Comparison of ENCODE assay signal across 7 cellular contexts in genomic region chr20:37345339-37346231, GRCh38.
DNase-seq lines count a peak whose midpoint lies in the region; ATAC-seq and TF ChIP-seq lines count a peak whose summit lies in the region.

TSS of gene SRC (plus strand) at chr20:37346140. CDS start at chr20:37384154, 38,014 bp downstream.

- H3K27me3 ChIP-seq in MM.1S (replicated peaks; ENCODE audit: insufficient read depth, low read length) (no peaks in the 10 kb centered on the region), iPS-20b (ENCODE audit: insufficient read depth, low read length) (no peaks in the 10 kb centered on the region)

- no peak within 1 kb of the TSS for H3K27ac ChIP-seq in MM.1S (ENCODE audit: low read length)
- no peak within 1 kb of the TSS for H3K27ac ChIP-seq in iPS-20b (ENCODE audit: low read length)

- peak within 1 kb of the TSS; percentile 79 for H3K4me3 ChIP-seq in MM.1S (ENCODE audit: low read length)
- peak within 1 kb of the TSS; percentile 74 for H3K4me3 ChIP-seq in iPS-20b (ENCODE audit: low read length)
- H3K4me3 ChIP-seq in skeletal muscle cell (ENCODE audit: low read depth, low read length), result peak within 1 kb of the TSS; percentile 57

- H3K4me1 ChIP-seq in MM.1S (ENCODE audit: low read length), result peaks cover 6% of the 10 kb centered on the region; the same call in 1 of the 2 replicates
- H3K4me1 ChIP-seq in iPS-20b (ENCODE audit: insufficient read depth, low read length), result peaks cover 9% of the 10 kb centered on the region

- H3K36me3 ChIP-seq in MM.1S (replicated peaks; ENCODE audit: insufficient read depth, low read length) (no peaks in the 10 kb centered on the region), iPS-20b (ENCODE audit: insufficient read depth, low read depth, low read length) (peaks cover 3% of the 10 kb centered on the region; the same call in 1 of the 2 replicates)

- no peaks in the 10 kb centered on the region for H3K9me2 ChIP-seq in MM.1S (replicated peaks; ENCODE audit: insufficient read depth, low read length)

- in situ Hi-C loops in T47D (cut with HindIII; ENCODE audit: low pct_unique_long_range_greater_than_20kb, low sequenced_read_pairs), result no loop called here

- ATAC-seq in GM18511 (IDR thresholded peaks at IDR 0.05; ENCODE audit: unreplicated experiment) (peak; percentile 38), HG03457 (IDR thresholded peaks at IDR 0.05; ENCODE audit: unreplicated experiment) (no peak)

- no peak for TF ChIP-seq CTCF in MM.1S (IDR thresholded peaks at IDR 0.05; ENCODE audit: low read length)

- DNase-seq in MM.1S (no peak), T-helper 9 cell (peak; percentile 24), T47D (ENCODE audit: low read depth in 1 of 2, low spot score in 1 of 2) (peak; percentile 88 to 92), skeletal muscle cell (ENCODE audit: low read depth) (no peak)

- peak within 1 kb of the TSS; percentile 51; the same call in 1 of the 2 replicates for H3K9ac ChIP-seq in MM.1S (ENCODE audit: low read length)
- peak within 1 kb of the TSS; percentile 71 for H3K9ac ChIP-seq in iPS-20b (ENCODE audit: low read depth, low read length)

- H3K4me2 ChIP-seq in MM.1S (ENCODE audit: low read depth, low read length), result peak within 1 kb of the TSS; percentile 95

- H4K20me1 ChIP-seq in MM.1S (ENCODE audit: insufficient read depth, low read length), result no peaks in the 10 kb centered on the region

- no peaks in the 10 kb centered on the region for H3K79me2 ChIP-seq in MM.1S (ENCODE audit: low read length)

- peak within 1 kb of the TSS; percentile 92 for H2AFZ ChIP-seq in MM.1S (ENCODE audit: low read length)

- no peaks in the 10 kb centered on the region for H3F3A ChIP-seq in MM.1S (ENCODE audit: insufficient read depth, low read length)

- H3K9me3 ChIP-seq in MM.1S (replicated peaks; ENCODE audit: insufficient read depth, low read length), result no peaks in the 10 kb centered on the region
- no peaks in the 10 kb centered on the region for H3K9me3 ChIP-seq in iPS-20b (ENCODE audit: insufficient read depth, low read depth, low read length)

Comparison
In these comparisons a context has a peak if more than half of its experiments do, and no peak if none do; other contexts are left out.
1. DNase-seq: peak in T-helper 9 cell (single experiment) and T47D (2 of 2); none in MM.1S (single experiment) and skeletal muscle cell (single experiment).
2. Peak in every context shown above with its lines, with median percentiles within 50 percentile points of each other: H3K4me3 ChIP-seq.